21 cellular contexts compared by ENCODE assay signal in genomic region chr5:71629950-71630349, GRCh38. TPM values are rescaled to one million over a fixed set of nuclear protein-coding genes. Genes with fewer than 3 reads are reported as not detected.
DNase-seq lines count a peak whose midpoint lies in the region; ATAC-seq and TF ChIP-seq lines count a peak whose summit lies in the region.
"Had no signal": no experiment of that assay in that cellular context is flagged by ENCODE, and none has a peak within 500 bp of the region (broad histone marks: within the 10 kb centered on the region; RNA-seq: fewer than 3 reads in every experiment).

No MANE protein-coding gene starts in this region.

- intact Hi-C loops in left ventricle myocardium inferior (cut with micrococcal nuclease), result no loop called here
- intact Hi-C loops in Right ventricle myocardium inferior (cut with DNase I), result no loop called here
- intact Hi-C loops in CD14-positive monocyte (cut with micrococcal nuclease), result no loop called here

- ATAC-seq in Right ventricle myocardium inferior, result no peak
- no peak for ATAC-seq in GM18511 (IDR thresholded peaks at IDR 0.05; ENCODE audit: unreplicated experiment)
- ATAC-seq: HepG2, PC-3 had no signal

- H3K36me3 Mint-ChIP-seq in neural progenitor cell (peaks cover 20% of the 10 kb centered on the region), CD14-positive monocyte (peaks cover 34 to 40% of the 10 kb centered on the region in 2 donors)

- peaks cover 3% of the 10 kb centered on the region for H3K9me3 ChIP-seq in left ventricle myocardium inferior (replicated peaks)
- H3K9me3 ChIP-seq in neural progenitor cell (ENCODE audit: low read depth), result no peaks in the 10 kb centered on the region
- H3K9me3 ChIP-seq in effector memory CD4-positive, alpha-beta T cell (ENCODE audit: control insufficient read depth, low read length), result no peaks in the 10 kb centered on the region
- H3K9me3 ChIP-seq: BE2C, SJSA1 had no signal

- no peak overlapping the region for H2AFZ ChIP-seq in neural progenitor cell (replicated peaks)
- H2AFZ ChIP-seq: GM23248 had no signal

- no peak for TF ChIP-seq CTCF in left ventricle myocardium inferior (IDR thresholded peaks at IDR 0.05; ENCODE audit: borderline replicate concordance)
- TF ChIP-seq CTCF in VCaP (conservative IDR thresholded peaks at IDR 0.05), result no peak
- TF ChIP-seq CTCF in neural progenitor cell (IDR thresholded peaks at IDR 0.05), result no peak
- TF ChIP-seq CTCF in CD14-positive monocyte (IDR thresholded peaks at IDR 0.05), result no peak

- DNase-seq in left ventricle myocardium inferior (no peak), Right ventricle myocardium inferior (ENCODE audit: missing footprints) (no peak), neural progenitor cell (ENCODE audit: low spot score) (peak; percentile 62), CD14-positive monocyte (ENCODE audit: low spot score) (no peak)
- no peak for DNase-seq in effector memory CD4-positive, alpha-beta T cell
- DNase-seq: BE2C; CD4-positive, CD25-positive, alpha-beta regulatory T cell; GM23248; H7; Karpas-422; NCI-H1092 treated with DMSO at 0.1 percent for 48 hours; NCI-H1436; NCI-H187; NCI-H2171 treated with DMSO at 0.1 percent for 48 hours; NCI-H345; NCI-H510A treated with DMSO at 0.1 percent for 48 hours; PC-3 had no signal

- H4K20me1 ChIP-seq in neural progenitor cell (ENCODE audit: low read depth), result no peaks in the 10 kb centered on the region

- peak overlapping the region; percentile 5 for H3K4me2 ChIP-seq in neural progenitor cell

- H3K4me1 ChIP-seq in left ventricle myocardium inferior (peaks cover 17% of the 10 kb centered on the region), neural progenitor cell (peaks cover 10% of the 10 kb centered on the region)
- H3K4me1 ChIP-seq in effector memory CD4-positive, alpha-beta T cell (ENCODE audit: control insufficient read depth, insufficient read depth, low read length, poor library complexity, severe bottlenecking), result no peaks in the 10 kb centered on the region
- H3K4me1 ChIP-seq: BE2C, SJSA1 had no signal

- peaks cover 17% of the 10 kb centered on the region for H3K36me3 ChIP-seq in left ventricle myocardium inferior
- H3K36me3 ChIP-seq in neural progenitor cell, result no peaks in the 10 kb centered on the region
- peaks cover 28% of the 10 kb centered on the region for H3K36me3 ChIP-seq in effector memory CD4-positive, alpha-beta T cell (ENCODE audit: control insufficient read depth, insufficient read depth, low read length)

- H3K27ac ChIP-seq in left ventricle myocardium inferior (replicated peaks), result peak overlapping the region; percentile 67
- H3K27ac ChIP-seq in VCaP, result peak overlapping the region; percentile 89
- no peak overlapping the region for H3K27ac ChIP-seq in neural progenitor cell
- no peak overlapping the region for H3K27ac ChIP-seq in effector memory CD4-positive, alpha-beta T cell (ENCODE audit: insufficient read depth, low read length, poor library complexity, severe bottlenecking)
- H3K27ac ChIP-seq: GM23248, SJSA1 had no signal

- H3F3A ChIP-seq in neural progenitor cell (ENCODE audit: low read depth), result no peaks in the 10 kb centered on the region

- H3K27ac Mint-ChIP-seq in neural progenitor cell (no peak overlapping the region), CD14-positive monocyte (no peak overlapping the region)

- no peaks in the 10 kb centered on the region for H3K27me3 ChIP-seq in left ventricle myocardium inferior (ENCODE audit: low read depth)
- H3K27me3 ChIP-seq in neural progenitor cell, result no peaks in the 10 kb centered on the region
- no peaks in the 10 kb centered on the region for H3K27me3 ChIP-seq in effector memory CD4-positive, alpha-beta T cell (replicated peaks; ENCODE audit: control insufficient read depth, insufficient read depth, low read length, poor library complexity, severe bottlenecking)
- H3K27me3 ChIP-seq: BE2C, SJSA1 had no signal

- no peaks in the 10 kb centered on the region for H3K9me3 Mint-ChIP-seq in neural progenitor cell
- peaks cover 0 to 7% (median 0%) of the 10 kb centered on the region in 7 donors for H3K9me3 Mint-ChIP-seq in CD14-positive monocyte

- no peaks in the 10 kb centered on the region for H3K79me2 ChIP-seq in neural progenitor cell (ENCODE audit: low read depth)

- no peak overlapping the region for H3K4me3 ChIP-seq in left ventricle myocardium inferior
- no peak overlapping the region for H3K4me3 ChIP-seq in neural progenitor cell
- H3K4me3 ChIP-seq in effector memory CD4-positive, alpha-beta T cell (ENCODE audit: insufficient read depth, low read depth, low read length, poor library complexity, severe bottlenecking), result no peak overlapping the region
- H3K4me3 ChIP-seq: GM23248, SJSA1 had no signal

- H3K4me3 Mint-ChIP-seq in neural progenitor cell (no peak overlapping the region), CD14-positive monocyte (no peak overlapping the region)
- H3K4me3 Mint-ChIP-seq: CD4-positive, CD25-positive, alpha-beta regulatory T cell had no signal

- H3K9ac ChIP-seq in neural progenitor cell, result no peak overlapping the region
- H3K9ac ChIP-seq: GM23248 had no signal

- H3K27me3 Mint-ChIP-seq in neural progenitor cell (ENCODE audit: insufficient read depth, low read depth), result peaks cover 3% of the 10 kb centered on the region
- H3K27me3 Mint-ChIP-seq in CD14-positive monocyte (ENCODE audit: low read depth in 3 of 3), result peaks cover 0 to 2% (median 1%) of the 10 kb centered on the region in 3 donors
- H3K27me3 Mint-ChIP-seq: CD4-positive, CD25-positive, alpha-beta regulatory T cell had no signal

- peaks cover 10% of the 10 kb centered on the region for H3K4me1 Mint-ChIP-seq in neural progenitor cell
- H3K4me1 Mint-ChIP-seq in CD14-positive monocyte, result no peaks in the 10 kb centered on the region

RNA-seq across cellular contexts. Expression of gene MCCC2, which starts 42.8 kb away (rescaled TPM):
- total RNA-seq in left ventricle myocardium inferior, result 154 TPM
- total RNA-seq in Right ventricle myocardium inferior, result 115 TPM
- 19.8 and 20.3 TPM in 2 replicates for total RNA-seq in neural progenitor cell (ENCODE audit: low replicate concordance)
- 10 to 100 TPM; 16.5 to 21.9 TPM for polyA plus RNA-seq in CD14-positive monocyte

Comparison
In these comparisons a context has a peak if more than half of its experiments do, and no peak if none do; other contexts are left out.
1. H3K27ac ChIP-seq: peak in left ventricle myocardium inferior (single experiment) and VCaP (single experiment); none in neural progenitor cell (single experiment) and effector memory CD4-positive, alpha-beta T cell (single experiment).